29 cellular contexts compared by ENCODE assay signal in genomic region chr22:43491177-43491576, GRCh38.
"Had no signal": no experiment of that assay in that cellular context is flagged by ENCODE, and none has a peak within 500 bp of the region (broad histone marks: within the 10 kb centered on the region; RNA-seq: fewer than 3 reads in every experiment).

No MANE protein-coding gene starts in this region.

- H3K36me3 Mint-ChIP-seq: immature natural killer cell; naive thymus-derived CD8-positive, alpha-beta T cell had no signal

- H3K4me1 ChIP-seq: left lung, lower lobe of right lung, right atrium auricular region, stomach, thyroid gland, transverse colon, upper lobe of right lung, uterus had no signal

- H3K9me3 ChIP-seq: left lung, lower lobe of right lung, ovary, right atrium auricular region, stomach, testis, thyroid gland, transverse colon, upper lobe of right lung, uterus had no signal

- H3K4me3 ChIP-seq: left lung, lower lobe of right lung, ovary, right atrium auricular region, skin epidermis, stomach, testis, thyroid gland, transverse colon, upper lobe of right lung, uterus had no signal

- H3K27ac ChIP-seq: left lung, lower lobe of right lung, ovary, right atrium auricular region, skin epidermis, stomach, testis, thyroid gland, transverse colon, upper lobe of right lung, uterus had no signal

- DNase-seq: hypothalamus; immature natural killer cell; left colon; lower lobe of right lung; mammary epithelial cell; mesenchymal stem cell; naive thymus-derived CD8-positive, alpha-beta T cell; ovary; stimulated activated CD4-positive, alpha-beta T cell treated with anti-CD3 and anti-CD28 coated beads, Interleukin-12 subunit alpha, Interleukin-12 subunit beta, amount 100 ng/mL, for 4 hours; stimulated activated CD4-positive, alpha-beta T cell treated with anti-CD3 and anti-CD28 coated beads, Interleukin-15, amount 100 ng/mL, for 24 hours; stimulated activated CD4-positive, alpha-beta T cell treated with anti-CD3 and anti-CD28 coated beads, Interleukin-2, amount 100 ng/mL, for 24 hours; stimulated activated CD4-positive, alpha-beta T cell treated with anti-CD3 and anti-CD28 coated beads, Interleukin-4, amount 100 ng/mL, for 1 hour; stimulated activated naive B cell treated with anti-CD40 and anti-IgM and Interleukin-4, amounts not matched to agents 10 μg/mL and 1 μg/mL and 100 μg/mL, for 72 hours; stimulated activated naive CD8-positive, alpha-beta T cell treated with anti-CD3 and anti-CD28 coated beads, Interleukin-15, Interleukin-2, amounts not matched to agents 100 U/mL and 50 U/mL, for 24 hours; stomach; testis; thyroid gland; transverse colon; upper lobe of right lung; uterus had no signal

- H3K36me3 ChIP-seq: left lung, lower lobe of right lung, ovary, right atrium auricular region, stomach, thyroid gland, transverse colon, upper lobe of right lung, uterus had no signal

- H3K27ac Mint-ChIP-seq: naive thymus-derived CD8-positive, alpha-beta T cell; nephron; progenitor cell of endocrine pancreas; stimulated activated naive B cell treated with anti-CD40 and anti-IgM and Interleukin-4, amounts not matched to agents 10 μg/mL and 1 μg/mL and 100 μg/mL, for 72 hours had no signal

- H3K4me3 Mint-ChIP-seq: immature natural killer cell; naive thymus-derived CD8-positive, alpha-beta T cell; nephron; neural crest cell; stimulated activated naive B cell treated with anti-CD40 and anti-IgM and Interleukin-4, amounts not matched to agents 10 μg/mL and 1 μg/mL and 100 μg/mL, for 72 hours had no signal

- FAIRE-seq: islet of Langerhans, kidney had no signal

- H3K27me3 ChIP-seq: ovary, right atrium auricular region, testis, thyroid gland, transverse colon, uterus had no signal

- H3K4me1 Mint-ChIP-seq: immature natural killer cell; naive thymus-derived CD8-positive, alpha-beta T cell; nephron; neural crest cell; stimulated activated naive B cell treated with anti-CD40 and anti-IgM and Interleukin-4, amounts not matched to agents 10 μg/mL and 1 μg/mL and 100 μg/mL, for 72 hours had no signal

- ATAC-seq: left colon; left lung; lower lobe of right lung; naive thymus-derived CD8-positive, alpha-beta T cell; sciatic nerve; stimulated activated naive B cell treated with anti-CD40 and anti-IgM and Interleukin-4, amounts not matched to agents 10 μg/mL and 1 μg/mL and 100 μg/mL, for 72 hours; stimulated activated naive CD8-positive, alpha-beta T cell treated with anti-CD3 and anti-CD28 coated beads, Interleukin-15, Interleukin-2, amounts not matched to agents 100 U/mL and 50 U/mL, for 24 hours; upper lobe of right lung had no signal
